ENCODE assay signal across 9 cellular contexts in genomic region chr1:63713627-63714481, GRCh38.
DNase-seq lines count a peak whose midpoint lies in the region; ATAC-seq and TF ChIP-seq lines count a peak whose summit lies in the region.
"Had no signal": no experiment of that assay in that cellular context is flagged by ENCODE, and none has a peak within 500 bp of the region (broad histone marks: within the 10 kb centered on the region; RNA-seq: fewer than 3 reads in every experiment).

No MANE protein-coding gene starts in this region.

- H3K4me1 ChIP-seq in RWPE2 (ENCODE audit: insufficient read depth, poor library complexity, severe bottlenecking) = peaks cover 4% of the 10 kb centered on the region

- no peaks in the 10 kb centered on the region for H3K36me3 ChIP-seq in RWPE2 (ENCODE audit: low read depth)

- no peak overlapping the region for H3K27ac ChIP-seq in RWPE2 (ENCODE audit: poor library complexity, severe bottlenecking)

- H3K9me3 ChIP-seq in RWPE2 (ENCODE audit: severe bottlenecking) = no peaks in the 10 kb centered on the region

- peak; percentile 84 for ATAC-seq in HG02884 (IDR thresholded peaks at IDR 0.05; ENCODE audit: unreplicated experiment)
- peak; percentile 40; the same call in 2 of the 3 replicates for ATAC-seq in RWPE2 (ENCODE audit: low read depth)
- ATAC-seq in GM21723 (IDR thresholded peaks at IDR 0.05; ENCODE audit: unreplicated experiment) = no peak
- ATAC-seq: left colon had no signal

- no peak overlapping the region for H3K4me3 ChIP-seq in RWPE2 (ENCODE audit: severe bottlenecking)

- in situ Hi-C loops in KBM-7 (cut with MboI; ENCODE audit: low pct_unique_long_range_greater_than_20kb, low sequenced_read_pairs) = no loop called here

- no peaks in the 10 kb centered on the region for H3K27me3 ChIP-seq in RWPE2 (ENCODE audit: insufficient read depth, poor library complexity, severe bottlenecking)

- no peak for TF ChIP-seq CTCF in RWPE2 (IDR thresholded peaks at IDR 0.05; ENCODE audit: poor library complexity, severe bottlenecking)
- TF ChIP-seq CTCF in GM20000 (IDR thresholded peaks at IDR 0.05; ENCODE audit: extremely low read depth, missing control alignments) = no peak

- DNase-seq in ELF-1 (ENCODE audit: low read depth, low spot score) = peak; percentile 58
- no peak for DNase-seq in RWPE2 (ENCODE audit: low spot score)
- peak; percentile 52 for DNase-seq in kidney tubule cell (ENCODE audit: low spot score)
- DNase-seq in NOMO-1 (lab: John Stamatoyannopoulos, UW; ENCODE audit: unreplicated experiment in 2 of 2) = no peak
- DNase-seq in KBM-7 = no peak
- no peak for DNase-seq in GM20000 (ENCODE audit: low spot score)

Comparison
In these comparisons a context has a peak if more than half of its experiments do, and no peak if none do; other contexts are left out.
1. DNase-seq: peak in ELF-1 (single experiment) and kidney tubule cell (single experiment); none in RWPE2 (single experiment), NOMO-1 (0 of 2), KBM-7 (single experiment) and GM20000 (single experiment).